In genomic region chr2:8457092-8457481, GRCh38 we compare ENCODE assay signal across 9 cellular contexts.
DNase-seq lines count a peak whose midpoint lies in the region; ATAC-seq and TF ChIP-seq lines count a peak whose summit lies in the region.
"Had no signal": no experiment of that assay in that cellular context is flagged by ENCODE, and none has a peak within 500 bp of the region (broad histone marks: within the 10 kb centered on the region; RNA-seq: fewer than 3 reads in every experiment).

No MANE protein-coding gene starts in this region.

- H3K27ac ChIP-seq in sigmoid colon = no peak overlapping the region

- H3K27me3 Mint-ChIP-seq in glutamatergic neuron (ENCODE audit: unreplicated experiment) = peaks cover 9% of the 10 kb centered on the region

- WGBS in sigmoid colon, 2 donors = 4 to 23% methylated on average over 41 of the region's 41 CpGs

- peaks cover 3 to 27% (median 11%) of the 10 kb centered on the region in 3 donors for H3K27me3 ChIP-seq in sigmoid colon

- no peak overlapping the region for H3K4me3 Mint-ChIP-seq in glutamatergic neuron (ENCODE audit: unreplicated experiment)

- TF ChIP-seq POLR2A in sigmoid colon (IDR thresholded peaks at IDR 0.05) = no peak

- peak overlapping the region in 1 of 4 donors; percentile 18 for H3K4me3 ChIP-seq in sigmoid colon

- intact Hi-C loops in sigmoid colon (cut with DNase I) = no loop called here

- no peak for TF ChIP-seq EP300 in sigmoid colon (IDR thresholded peaks at IDR 0.05)

- H3K9me3 Mint-ChIP-seq in glutamatergic neuron (ENCODE audit: unreplicated experiment) = peaks cover 4% of the 10 kb centered on the region

- H3K4me1 ChIP-seq in sigmoid colon = peaks cover 0 to 8% (median 3%) of the 10 kb centered on the region in 4 donors

- no peak for TF ChIP-seq CTCF in sigmoid colon (IDR thresholded peaks at IDR 0.05)
- no peak for TF ChIP-seq CTCF in glutamatergic neuron (IDR thresholded peaks at IDR 0.05; ENCODE audit: partially characterized antibody, unreplicated experiment)

- no peaks in the 10 kb centered on the region for H3K36me3 ChIP-seq in sigmoid colon

- no peaks in the 10 kb centered on the region for H3K9me3 ChIP-seq in sigmoid colon

- peak; percentile 28 to 78 for DNase-seq in SHP77 (lab: John Stamatoyannopoulos, UW)
- no peak for DNase-seq in SHP77 treated with DMSO at 0.1 percent for 48 hours (lab: John Stamatoyannopoulos, UW)
- peak; percentile 47 for DNase-seq in NCI-H510A treated with DMSO at 0.1 percent for 48 hours (lab: John Stamatoyannopoulos, UW)
- peak; percentile 40 for DNase-seq in central memory CD4-positive, alpha-beta T cell
- peak; percentile 36 for DNase-seq in sigmoid colon
- DNase-seq in glutamatergic neuron = no peak
- DNase-seq in KG1 (lab: John Stamatoyannopoulos, UW) = no peak
- DNase-seq: PC-3 had no signal

- no peak for ATAC-seq in GM21360 (IDR thresholded peaks at IDR 0.05; ENCODE audit: unreplicated experiment)
- ATAC-seq: PC-3 had no signal

- no peaks in the 10 kb centered on the region for H3K4me1 Mint-ChIP-seq in glutamatergic neuron (ENCODE audit: low read depth, unreplicated experiment)

- no peaks in the 10 kb centered on the region for H3K36me3 Mint-ChIP-seq in glutamatergic neuron (ENCODE audit: unreplicated experiment)

- H3K27ac Mint-ChIP-seq in glutamatergic neuron (ENCODE audit: unreplicated experiment) = no peak overlapping the region

Comparison
In these comparisons a context has a peak if more than half of its experiments do, and no peak if none do; other contexts are left out.
1. DNase-seq: peak in SHP77 (2 of 2), NCI-H510A treated with DMSO at 0.1 percent for 48 hours (single experiment), central memory CD4-positive, alpha-beta T cell (single experiment) and sigmoid colon (single experiment); none in SHP77 treated with DMSO at 0.1 percent for 48 hours (single experiment), glutamatergic neuron (single experiment) and KG1 (single experiment).